ENCODE assay signal across 28 cellular contexts in the genomic region with DNA sequence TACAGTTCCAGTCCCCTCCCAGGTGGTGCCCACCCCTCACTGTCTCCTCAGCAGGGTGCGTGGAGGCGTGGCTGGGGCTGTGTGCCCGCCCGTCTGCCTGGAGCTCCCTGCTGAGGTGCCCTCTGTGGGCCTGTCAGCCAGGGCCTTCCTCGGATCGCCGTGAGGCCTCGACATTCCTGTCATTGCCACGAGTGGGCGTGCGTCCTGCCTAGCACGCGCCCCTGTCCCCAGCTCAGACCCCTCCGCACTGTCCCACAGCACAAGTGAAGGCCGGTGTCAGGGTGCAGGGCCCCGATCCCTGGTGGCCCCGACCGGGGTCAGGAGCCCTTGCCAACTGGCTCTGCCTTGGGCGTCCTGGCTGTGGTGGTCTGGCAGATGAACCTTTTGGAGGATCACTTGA. TPM values are rescaled to one million over a fixed set of nuclear protein-coding genes. Genes with fewer than 3 reads are reported as not detected.
DNase-seq lines count a peak whose midpoint lies in the region; ATAC-seq, FAIRE-seq and TF ChIP-seq lines count a peak whose summit lies in the region.
"Had no signal": no experiment of that assay in that cellular context is flagged by ENCODE, and none has a peak within 500 bp of the region (broad histone marks: within the 10 kb centered on the region; RNA-seq: fewer than 3 reads in every experiment).

No MANE protein-coding gene starts in this region.

- intact Hi-C loops in HepG2 (cut with micrococcal nuclease; ENCODE audit: unreplicated experiment) = no loop called here
- intact Hi-C loops in psoas muscle (cut with DNase I) = loop anchor here in 1 of 2 donors (5.0 kb wide), 1 partner anchor 39 kb away; no protein-coding TSS in a partner anchor

- H3K4me1 ChIP-seq in HepG2 (ENCODE audit: insufficient read depth, low read length) (no peaks in the 10 kb centered on the region), psoas muscle (peaks cover 5% of the 10 kb centered on the region)
- H3K4me1 ChIP-seq: BE2C had no signal

- peaks cover 13% of the 10 kb centered on the region; the same call in 1 of the 2 replicates for H4K20me1 ChIP-seq in HepG2 (ENCODE audit: insufficient read depth, low read length)

- H3K4me2 ChIP-seq in HepG2 (ENCODE audit: low read depth, low read length) = no peak overlapping the region

- ATAC-seq in HepG2 = no peak
- peak in 3 of 4 donors; percentile 7 to 16 (median 11) for ATAC-seq in psoas muscle
- no peak for ATAC-seq in HG03039 (IDR thresholded peaks at IDR 0.05; ENCODE audit: unreplicated experiment)
- ATAC-seq: GM12878 had no signal

- no peaks in the 10 kb centered on the region for H3K9me3 Mint-ChIP-seq in activated CD4-positive, alpha-beta T cell treated with anti-CD3 and anti-CD28 coated beads, Interleukin-2, amount 10 ng/mL, durations not matched to agents 7 days and 5 days
- H3K9me3 Mint-ChIP-seq: CD14-positive monocyte; CD4-positive, alpha-beta memory T cell; CD4-positive, CD25-positive, alpha-beta regulatory T cell; CD8-positive, alpha-beta memory T cell had no signal

- TF ChIP-seq CTCF in HepG2 (CRISPR knock-in tag; IDR thresholded peaks at IDR 0.05) = no peak
- no peak for TF ChIP-seq CTCF in psoas muscle (IDR thresholded peaks at IDR 0.05)

- TF ChIP-seq POLR2A in HepG2 (IDR thresholded peaks at IDR 0.05; ENCODE audit: insufficient read depth in 1 of 2, low read depth in 2 of 2, low read length in 2 of 2) = no peak

- no peak overlapping the region for H3K4me3 Mint-ChIP-seq in activated CD4-positive, alpha-beta T cell treated with anti-CD3 and anti-CD28 coated beads, Interleukin-2, amount 10 ng/mL, durations not matched to agents 7 days and 5 days
- H3K4me3 Mint-ChIP-seq: CD14-positive monocyte; CD4-positive, alpha-beta memory T cell; CD4-positive, CD25-positive, alpha-beta regulatory T cell; CD8-positive, alpha-beta memory T cell had no signal

- no peak overlapping the region for H3K27ac ChIP-seq in HepG2 (ENCODE audit: extremely low read length, insufficient read depth, low read length)
- H3K27ac ChIP-seq in psoas muscle = no peak overlapping the region
- H3K27ac ChIP-seq: BLaER1 had no signal

- in situ Hi-C loops in HepG2 (cut with HindIII; ENCODE audit: extremely low pct_ligation_motif_present, low pct_unique_long_range_greater_than_20kb) = no loop called here

- H3K27me3 ChIP-seq in HepG2 (ENCODE audit: control insufficient read depth in 1 of 2, insufficient read depth in 2 of 2, low read length in 2 of 2) = no peaks in the 10 kb centered on the region
- H3K27me3 ChIP-seq in psoas muscle (ENCODE audit: insufficient read depth in 3 of 3, low read length in 2 of 3) = no peaks in the 10 kb centered on the region
- H3K27me3 ChIP-seq: BE2C, BLaER1 had no signal

- no peak for FAIRE-seq in HepG2 (lab: Jason Lieb, UNC)
- FAIRE-seq: A204.1, GM12878, GM12892, GM18507 had no signal

- no peak overlapping the region for H2AFZ ChIP-seq in HepG2 (ENCODE audit: low read length)

- TF ChIP-seq RAD21 in HepG2 (CRISPR knock-in tag; IDR thresholded peaks at IDR 0.05) = no peak

- POLR2A ChIA-PET in activated CD4-positive, alpha-beta T cell treated with anti-CD3 and anti-CD28 coated beads, Interleukin-2, amount 10 ng/mL, durations not matched to agents 7 days and 5 days (lab: Charles Lee) = no interaction called here
- POLR2A ChIA-PET in HepG2 (lab: Yijun Ruan, JAX) = no interaction called here

- H3K27ac Mint-ChIP-seq in activated CD4-positive, alpha-beta T cell treated with anti-CD3 and anti-CD28 coated beads, Interleukin-2, amount 10 ng/mL, durations not matched to agents 7 days and 5 days = peak overlapping the region; percentile 50
- H3K27ac Mint-ChIP-seq: CD4-positive, alpha-beta memory T cell; CD8-positive, alpha-beta memory T cell had no signal

- no peaks in the 10 kb centered on the region for H3K27me3 Mint-ChIP-seq in activated CD4-positive, alpha-beta T cell treated with anti-CD3 and anti-CD28 coated beads, Interleukin-2, amount 10 ng/mL, durations not matched to agents 7 days and 5 days
- H3K27me3 Mint-ChIP-seq: CD4-positive, alpha-beta memory T cell; CD4-positive, CD25-positive, alpha-beta regulatory T cell; CD8-positive, alpha-beta memory T cell had no signal

- H3K4me1 Mint-ChIP-seq in activated CD4-positive, alpha-beta T cell treated with anti-CD3 and anti-CD28 coated beads, Interleukin-2, amount 10 ng/mL, durations not matched to agents 7 days and 5 days = no peaks in the 10 kb centered on the region
- H3K4me1 Mint-ChIP-seq: CD14-positive monocyte; CD8-positive, alpha-beta memory T cell had no signal

- peaks cover 17% of the 10 kb centered on the region for H3K36me3 Mint-ChIP-seq in activated CD4-positive, alpha-beta T cell treated with anti-CD3 and anti-CD28 coated beads, Interleukin-2, amount 10 ng/mL, durations not matched to agents 7 days and 5 days (ENCODE audit: low read depth)

- CTCF ChIA-PET in activated CD4-positive, alpha-beta T cell treated with anti-CD3 and anti-CD28 coated beads, Interleukin-2, amount 10 ng/mL, durations not matched to agents 7 days and 5 days (lab: Charles Lee) = no interaction called here
- CTCF ChIA-PET in HepG2 (lab: Yijun Ruan, JAX; ENCODE audit: low intra/inter-chr PET ratio, low total read pairs) = no interaction called here

- peaks cover 27 to 64% of the 10 kb centered on the region in 2 experiments for H3K36me3 ChIP-seq in HepG2 (replicated peaks in 1 of 2; ENCODE audit: control insufficient read depth in 1 of 2, insufficient read depth in 2 of 2, low read length in 2 of 2)
- peaks cover 0 to 51% of the 10 kb centered on the region in 2 donors for H3K36me3 ChIP-seq in psoas muscle (ENCODE audit: insufficient read depth in 1 of 2, low read depth in 1 of 2)

- TF ChIP-seq EP300 in HepG2 (IDR thresholded peaks at IDR 0.05; ENCODE audit: low read depth in 2 of 2, low read length in 2 of 2) = no peak
- no peak for TF ChIP-seq EP300 in HepG2 (CRISPR knock-in tag; IDR thresholded peaks at IDR 0.05; ENCODE audit: borderline replicate concordance)

- peaks cover 19% of the 10 kb centered on the region for H3K79me2 ChIP-seq in HepG2 (ENCODE audit: insufficient read depth, low read length)

- no peak overlapping the region for H3K4me3 ChIP-seq in HepG2 (replicated peaks in 1 of 3; ENCODE audit: insufficient read depth in 1 of 3, low read depth in 2 of 3, low read length in 3 of 3)
- no peak overlapping the region for H3K4me3 ChIP-seq in psoas muscle
- H3K4me3 ChIP-seq: BLaER1, GM12878 had no signal

- no peak for DNase-seq in activated CD4-positive, alpha-beta T cell treated with anti-CD3 and anti-CD28 coated beads, Interleukin-2, amount 10 ng/mL, durations not matched to agents 7 days and 5 days
- no peak for DNase-seq in activated CD4-positive, alpha-beta T cell treated with anti-CD3 and anti-CD28 coated beads, Interleukin-2, amount 50 U/mL, for 4 hours
- DNase-seq in HepG2 (ENCODE audit: low spot score) = no peak
- DNase-seq in psoas muscle = no peak
- no peak for DNase-seq in NCI-H1105 (lab: John Stamatoyannopoulos, UW)
- DNase-seq: 8988T; ACHN; BE2C; C1 segment of cervical spinal cord; CD4-positive, alpha-beta memory T cell; CD4-positive, CD25-positive, alpha-beta regulatory T cell; CD8-positive, alpha-beta memory T cell; COR-L47; DMS 273 treated with DMSO at 0.1 percent for 48 hours; DMS153; DMS53; DMS79; DND-41; EL; GDM1 had no signal

- no peak overlapping the region for H3K9ac ChIP-seq in HepG2 (ENCODE audit: insufficient read depth, low read depth, low read length)
- H3K9ac ChIP-seq: BLaER1 had no signal

- no TSS peak for BruUV-seq in HepG2 (replicated peaks; lab: Mats Ljungman, UMichigan)

- 95% methylated on average over 10 of the region's 19 CpGs for WGBS in HepG2 (ENCODE audit: low lambda C conversion rate)
- 72 to 92% (median 75%) methylated on average over 15 to 19 of the region's 19 CpGs for WGBS in psoas muscle, 3 donors

- H3K9me3 ChIP-seq in HepG2 (ENCODE audit: low read length) (no peaks in the 10 kb centered on the region), psoas muscle (no peaks in the 10 kb centered on the region)
- H3K9me3 ChIP-seq: BE2C, BLaER1 had no signal

RNA-seq across cellular contexts. Expression of a gene that starts 32.2 kb away (rescaled TPM):
- total RNA-seq in activated CD4-positive, alpha-beta T cell treated with anti-CD3 and anti-CD28 coated beads, Interleukin-2, amount 10 ng/mL, durations not matched to agents 7 days and 5 days = 10 to 100 TPM; 62.3 to 66.2 TPM
- total RNA-seq in HepG2 (2016; rRNA removed; fragmentation: Illumina TruSeq; extraction: Trizol) (7.5 and 9.7 TPM in 2 replicates), psoas muscle (10 to 100 TPM; 11.2 to 25.9 (median 22.1) TPM)
- 20.6 and 20.7 TPM in 2 replicates for total RNA-seq in HepG2 (2016; cell fraction: cytosol; rRNA removed; fragmentation: Illumina TruSeq; extraction: Trizol; ENCODE audit: low read depth)
- total RNA-seq in HepG2 (2016; cell fraction: insoluble cytoplasmic fraction; rRNA removed; fragmentation: Illumina TruSeq; extraction: Trizol) = 6.4 and 8.2 TPM in 2 replicates
- 12.0 and 15.8 TPM in 2 replicates for total RNA-seq in HepG2 (2016; cell fraction: membrane; rRNA removed; fragmentation: Illumina TruSeq; extraction: Trizol)
- 12.3 and 14.9 TPM in 2 replicates for total RNA-seq in HepG2 (2016; cell fraction: nucleus; rRNA removed; fragmentation: Illumina TruSeq; extraction: Trizol)
- polyA plus RNA-seq in HepG2 (2011; rRNA removed) (14.6 and 17.9 TPM in 2 replicates), psoas muscle (10 to 100 TPM in 2 of 3 donors, 1 to 10 TPM in 1; 7.6 to 16.3 (median 15.5) TPM)
- polyA plus RNA-seq in HepG2 (2011; cell fraction: cytosol; rRNA removed) = 6.1 and 9.5 TPM in 2 replicates
- 138 and 210 TPM in 2 replicates for polyA plus RNA-seq in HepG2 (2011; cell fraction: nucleus; rRNA removed)
- 22.3 and 23.3 TPM in 2 replicates for polyA plus RNA-seq in HepG2 (2012)
- polyA plus RNA-seq in HepG2 (2016; cell fraction: cytosol; fragmentation: Illumina TruSeq; extraction: Trizol; ENCODE audit: low read depth) = 2.5 and 3.3 TPM in 2 replicates
- 10.5 and 15.3 TPM in 2 replicates for polyA plus RNA-seq in HepG2 (2016; cell fraction: insoluble cytoplasmic fraction; fragmentation: Illumina TruSeq; extraction: Trizol; ENCODE audit: low read depth)
- 7.1 TPM in 2 replicates for polyA plus RNA-seq in HepG2 (2016; cell fraction: membrane; fragmentation: Illumina TruSeq; extraction: Trizol; ENCODE audit: low read depth)
- polyA plus RNA-seq in HepG2 (2016; cell fraction: nucleus; fragmentation: Illumina TruSeq; extraction: Trizol; ENCODE audit: insufficient read depth, low read depth) = 76.0 and 84.3 TPM in 2 replicates
- 36.8 and 45.6 TPM in 2 replicates for polyA minus RNA-seq in HepG2 (2011; rRNA and poly(A)+ RNA removed; ENCODE audit: low replicate concordance)
- 21.6 and 26.0 TPM in 2 replicates for polyA minus RNA-seq in HepG2 (2011; cell fraction: cytosol; rRNA and poly(A)+ RNA removed)
- 30.1 and 31.9 TPM in 2 replicates for polyA minus RNA-seq in HepG2 (2011; cell fraction: nucleus; rRNA and poly(A)+ RNA removed)

RNA-seq across cellular contexts. Expression of a gene that starts 40.2 kb away (rescaled TPM):
- total RNA-seq in activated CD4-positive, alpha-beta T cell treated with anti-CD3 and anti-CD28 coated beads, Interleukin-2, amount 10 ng/mL, durations not matched to agents 7 days and 5 days = 10 to 100 TPM; 56.2 to 71.9 TPM
- total RNA-seq in HepG2 (2016; rRNA removed; fragmentation: Illumina TruSeq; extraction: Trizol) (108 and 130 TPM in 2 replicates), psoas muscle (10 to 100 TPM; 54.9 to 65.5 (median 60.0) TPM)
- total RNA-seq in HepG2 (2016; cell fraction: cytosol; rRNA removed; fragmentation: Illumina TruSeq; extraction: Trizol; ENCODE audit: low read depth) = 129 and 146 TPM in 2 replicates
- total RNA-seq in HepG2 (2016; cell fraction: insoluble cytoplasmic fraction; rRNA removed; fragmentation: Illumina TruSeq; extraction: Trizol) = 99.2 and 143 TPM in 2 replicates
- total RNA-seq in HepG2 (2016; cell fraction: membrane; rRNA removed; fragmentation: Illumina TruSeq; extraction: Trizol) = 198 and 217 TPM in 2 replicates
- 72.7 and 85.2 TPM in 2 replicates for total RNA-seq in HepG2 (2016; cell fraction: nucleus; rRNA removed; fragmentation: Illumina TruSeq; extraction: Trizol)
- polyA plus RNA-seq in HepG2 (2011; rRNA removed) (70.5 and 89.7 TPM in 2 replicates), psoas muscle (100 to 1,000 TPM in 1 of 3 donors, 10 to 100 TPM in 2; 80.6 to 146 (median 95.3) TPM)
- 94.0 and 125 TPM in 2 replicates for polyA plus RNA-seq in HepG2 (2011; cell fraction: cytosol; rRNA removed)
- polyA plus RNA-seq in HepG2 (2011; cell fraction: nucleus; rRNA removed) = 130 and 144 TPM in 2 replicates
- 41.8 and 57.9 TPM in 2 replicates for polyA plus RNA-seq in HepG2 (2012)
- polyA plus RNA-seq in HepG2 (2016; cell fraction: cytosol; fragmentation: Illumina TruSeq; extraction: Trizol; ENCODE audit: low read depth) = 147 and 176 TPM in 2 replicates
- 97.4 and 103 TPM in 2 replicates for polyA plus RNA-seq in HepG2 (2016; cell fraction: insoluble cytoplasmic fraction; fragmentation: Illumina TruSeq; extraction: Trizol; ENCODE audit: low read depth)
- polyA plus RNA-seq in HepG2 (2016; cell fraction: membrane; fragmentation: Illumina TruSeq; extraction: Trizol; ENCODE audit: low read depth) = 170 and 175 TPM in 2 replicates
- polyA plus RNA-seq in HepG2 (2016; cell fraction: nucleus; fragmentation: Illumina TruSeq; extraction: Trizol; ENCODE audit: insufficient read depth, low read depth) = 156 and 163 TPM in 2 replicates
- polyA minus RNA-seq in HepG2 (2011; rRNA and poly(A)+ RNA removed; ENCODE audit: low replicate concordance) = 33.4 and 58.0 TPM in 2 replicates
- 18.1 and 22.7 TPM in 2 replicates for polyA minus RNA-seq in HepG2 (2011; cell fraction: cytosol; rRNA and poly(A)+ RNA removed)
- polyA minus RNA-seq in HepG2 (2011; cell fraction: nucleus; rRNA and poly(A)+ RNA removed) = 23.2 and 28.0 TPM in 2 replicates

RNA-seq across cellular contexts. Expression of a gene that starts 40.7 kb away (rescaled TPM):
- 100 to 1,000 TPM; 142 to 151 TPM for total RNA-seq in activated CD4-positive, alpha-beta T cell treated with anti-CD3 and anti-CD28 coated beads, Interleukin-2, amount 10 ng/mL, durations not matched to agents 7 days and 5 days
- total RNA-seq in HepG2 (2016; rRNA removed; fragmentation: Illumina TruSeq; extraction: Trizol) (8.8 and 10.1 TPM in 2 replicates), psoas muscle (10 to 100 TPM; 31.1 to 46.8 (median 40.2) TPM)
- total RNA-seq in HepG2 (2016; cell fraction: cytosol; rRNA removed; fragmentation: Illumina TruSeq; extraction: Trizol; ENCODE audit: low read depth) = 11.7 and 13.9 TPM in 2 replicates
- 8.6 and 13.2 TPM in 2 replicates for total RNA-seq in HepG2 (2016; cell fraction: insoluble cytoplasmic fraction; rRNA removed; fragmentation: Illumina TruSeq; extraction: Trizol)
- total RNA-seq in HepG2 (2016; cell fraction: membrane; rRNA removed; fragmentation: Illumina TruSeq; extraction: Trizol) = 13.1 and 15.2 TPM in 2 replicates
- 16.1 and 17.8 TPM in 2 replicates for total RNA-seq in HepG2 (2016; cell fraction: nucleus; rRNA removed; fragmentation: Illumina TruSeq; extraction: Trizol)
- polyA plus RNA-seq in HepG2 (2011; rRNA removed) (7.9 and 8.6 TPM in 2 replicates), psoas muscle (10 to 100 TPM; 25.9 to 33.6 (median 28.9) TPM)
- polyA plus RNA-seq in HepG2 (2011; cell fraction: cytosol; rRNA removed) = 6.1 and 7.3 TPM in 2 replicates
- polyA plus RNA-seq in HepG2 (2011; cell fraction: nucleus; rRNA removed) = 34.7 and 47.7 TPM in 2 replicates
- 34.0 and 34.2 TPM in 2 replicates for polyA plus RNA-seq in HepG2 (2012)
- polyA plus RNA-seq in HepG2 (2016; cell fraction: cytosol; fragmentation: Illumina TruSeq; extraction: Trizol; ENCODE audit: low read depth) = 12.1 and 13.8 TPM in 2 replicates
- polyA plus RNA-seq in HepG2 (2016; cell fraction: insoluble cytoplasmic fraction; fragmentation: Illumina TruSeq; extraction: Trizol; ENCODE audit: low read depth) = 18.7 and 31.5 TPM in 2 replicates
- 17.7 and 21.0 TPM in 2 replicates for polyA plus RNA-seq in HepG2 (2016; cell fraction: membrane; fragmentation: Illumina TruSeq; extraction: Trizol; ENCODE audit: low read depth)
- polyA plus RNA-seq in HepG2 (2016; cell fraction: nucleus; fragmentation: Illumina TruSeq; extraction: Trizol; ENCODE audit: insufficient read depth, low read depth) = 46.1 and 47.0 TPM in 2 replicates
- 20.0 and 24.2 TPM in 2 replicates for polyA minus RNA-seq in HepG2 (2011; rRNA and poly(A)+ RNA removed; ENCODE audit: low replicate concordance)
- polyA minus RNA-seq in HepG2 (2011; cell fraction: cytosol; rRNA and poly(A)+ RNA removed) = 16.0 and 20.6 TPM in 2 replicates
- 34.1 and 34.2 TPM in 2 replicates for polyA minus RNA-seq in HepG2 (2011; cell fraction: nucleus; rRNA and poly(A)+ RNA removed)

RNA-seq across cellular contexts. Expression of a gene that starts 44.5 kb away (rescaled TPM):
- 10 to 100 TPM; 95.7 to 95.8 TPM for total RNA-seq in activated CD4-positive, alpha-beta T cell treated with anti-CD3 and anti-CD28 coated beads, Interleukin-2, amount 10 ng/mL, durations not matched to agents 7 days and 5 days
- total RNA-seq in HepG2 (2016; rRNA removed; fragmentation: Illumina TruSeq; extraction: Trizol) (73.5 and 82.6 TPM in 2 replicates), psoas muscle (100 to 1,000 TPM in 2 of 4 donors, 10 to 100 TPM in 2; 71.9 to 103 (median 91.4) TPM)
- 30.1 and 33.5 TPM in 2 replicates for total RNA-seq in HepG2 (2016; cell fraction: cytosol; rRNA removed; fragmentation: Illumina TruSeq; extraction: Trizol; ENCODE audit: low read depth)
- total RNA-seq in HepG2 (2016; cell fraction: insoluble cytoplasmic fraction; rRNA removed; fragmentation: Illumina TruSeq; extraction: Trizol) = 55.4 and 84.4 TPM in 2 replicates
- total RNA-seq in HepG2 (2016; cell fraction: membrane; rRNA removed; fragmentation: Illumina TruSeq; extraction: Trizol) = 61.4 and 65.9 TPM in 2 replicates
- total RNA-seq in HepG2 (2016; cell fraction: nucleus; rRNA removed; fragmentation: Illumina TruSeq; extraction: Trizol) = 44.7 and 54.3 TPM in 2 replicates
- polyA plus RNA-seq in HepG2 (2011; rRNA removed) (68.0 and 78.6 TPM in 2 replicates), psoas muscle (100 to 1,000 TPM in 1 of 3 donors, 10 to 100 TPM in 2; 51.5 to 120 (median 76.0) TPM)
- 50.1 and 66.2 TPM in 2 replicates for polyA plus RNA-seq in HepG2 (2011; cell fraction: cytosol; rRNA removed)
- 236 and 270 TPM in 2 replicates for polyA plus RNA-seq in HepG2 (2011; cell fraction: nucleus; rRNA removed)
- polyA plus RNA-seq in HepG2 (2012) = 61.5 and 82.7 TPM in 2 replicates
- 11.6 and 13.9 TPM in 2 replicates for polyA plus RNA-seq in HepG2 (2016; cell fraction: cytosol; fragmentation: Illumina TruSeq; extraction: Trizol; ENCODE audit: low read depth)
- 71.2 and 87.4 TPM in 2 replicates for polyA plus RNA-seq in HepG2 (2016; cell fraction: insoluble cytoplasmic fraction; fragmentation: Illumina TruSeq; extraction: Trizol; ENCODE audit: low read depth)
- polyA plus RNA-seq in HepG2 (2016; cell fraction: membrane; fragmentation: Illumina TruSeq; extraction: Trizol; ENCODE audit: low read depth) = 38.5 and 41.5 TPM in 2 replicates
- polyA plus RNA-seq in HepG2 (2016; cell fraction: nucleus; fragmentation: Illumina TruSeq; extraction: Trizol; ENCODE audit: insufficient read depth, low read depth) = 139 and 143 TPM in 2 replicates
- 72.3 and 142 TPM in 2 replicates for polyA minus RNA-seq in HepG2 (2011; rRNA and poly(A)+ RNA removed; ENCODE audit: low replicate concordance)
- polyA minus RNA-seq in HepG2 (2011; cell fraction: cytosol; rRNA and poly(A)+ RNA removed) = 54.0 and 70.6 TPM in 2 replicates
- polyA minus RNA-seq in HepG2 (2011; cell fraction: nucleus; rRNA and poly(A)+ RNA removed) = 44.3 and 51.8 TPM in 2 replicates

RNA-seq across cellular contexts. Expression of a gene that starts 53.2 kb away (rescaled TPM):
- 1 to 10 TPM; 5.2 to 9.2 TPM for total RNA-seq in activated CD4-positive, alpha-beta T cell treated with anti-CD3 and anti-CD28 coated beads, Interleukin-2, amount 10 ng/mL, durations not matched to agents 7 days and 5 days
- 0.18 TPM in 1 of 2 replicates, not detected in the other for total RNA-seq in HepG2 (2016; rRNA removed; fragmentation: Illumina TruSeq; extraction: Trizol)
- not detected in 2 replicates for total RNA-seq in HepG2 (2016; cell fraction: cytosol; rRNA removed; fragmentation: Illumina TruSeq; extraction: Trizol; ENCODE audit: low read depth)
- not detected in 2 replicates for total RNA-seq in HepG2 (2016; cell fraction: insoluble cytoplasmic fraction; rRNA removed; fragmentation: Illumina TruSeq; extraction: Trizol)
- 0.09 TPM in 1 of 2 replicates, not detected in the other for total RNA-seq in HepG2 (2016; cell fraction: membrane; rRNA removed; fragmentation: Illumina TruSeq; extraction: Trizol)
- not detected in 2 replicates for total RNA-seq in HepG2 (2016; cell fraction: nucleus; rRNA removed; fragmentation: Illumina TruSeq; extraction: Trizol)
- 0.03 and 0.04 TPM in 2 replicates for polyA plus RNA-seq in HepG2 (2011; rRNA removed)
- polyA plus RNA-seq in HepG2 (2011; cell fraction: cytosol; rRNA removed) = 0.05 TPM in 1 of 2 replicates, not detected in the other
- 1.2 and 2.0 TPM in 2 replicates for polyA plus RNA-seq in HepG2 (2011; cell fraction: nucleus; rRNA removed)
- polyA plus RNA-seq in HepG2 (2012) = 0.08 TPM in 1 of 2 replicates, not detected in the other
- 0.06 TPM in 1 of 2 replicates, not detected in the other for polyA plus RNA-seq in HepG2 (2016; cell fraction: cytosol; fragmentation: Illumina TruSeq; extraction: Trizol; ENCODE audit: low read depth)
- not detected in 2 replicates for polyA plus RNA-seq in HepG2 (2016; cell fraction: insoluble cytoplasmic fraction; fragmentation: Illumina TruSeq; extraction: Trizol; ENCODE audit: low read depth)
- polyA plus RNA-seq in HepG2 (2016; cell fraction: membrane; fragmentation: Illumina TruSeq; extraction: Trizol; ENCODE audit: low read depth) = not detected in 2 replicates
- polyA plus RNA-seq in HepG2 (2016; cell fraction: nucleus; fragmentation: Illumina TruSeq; extraction: Trizol; ENCODE audit: insufficient read depth, low read depth) = 0.51 TPM in 2 replicates
- polyA minus RNA-seq in HepG2 (2011; rRNA and poly(A)+ RNA removed; ENCODE audit: low replicate concordance) = 0.48 and 1.0 TPM in 2 replicates
- polyA minus RNA-seq in HepG2 (2011; cell fraction: cytosol; rRNA and poly(A)+ RNA removed) = not detected in 2 replicates
- 0.62 TPM in 1 of 2 replicates, not detected in the other for polyA minus RNA-seq in HepG2 (2011; cell fraction: nucleus; rRNA and poly(A)+ RNA removed)
- 1 to 10 TPM; 1.9 to 3.6 (median 2.7) TPM for total RNA-seq in psoas muscle
- polyA plus RNA-seq in psoas muscle = 1 to 10 TPM in 1 of 3 donors, under 1 TPM in 2; 0.38 to 2.4 (median 0.53) TPM
- polyA plus RNA-seq: AG04450; CD14-positive monocyte; CD4-positive, alpha-beta memory T cell; CD4-positive, CD25-positive, alpha-beta regulatory T cell; CD8-positive, alpha-beta memory T cell had no signal

Comparison
In these comparisons a context has a peak if more than half of its experiments do, and no peak if none do; other contexts are left out.
1. ATAC-seq: peak in psoas muscle (3 of 4); none in HepG2 (single experiment) and HG03039 (single experiment).